ENCODE assay signal across 1 cellular context in the genomic region with DNA sequence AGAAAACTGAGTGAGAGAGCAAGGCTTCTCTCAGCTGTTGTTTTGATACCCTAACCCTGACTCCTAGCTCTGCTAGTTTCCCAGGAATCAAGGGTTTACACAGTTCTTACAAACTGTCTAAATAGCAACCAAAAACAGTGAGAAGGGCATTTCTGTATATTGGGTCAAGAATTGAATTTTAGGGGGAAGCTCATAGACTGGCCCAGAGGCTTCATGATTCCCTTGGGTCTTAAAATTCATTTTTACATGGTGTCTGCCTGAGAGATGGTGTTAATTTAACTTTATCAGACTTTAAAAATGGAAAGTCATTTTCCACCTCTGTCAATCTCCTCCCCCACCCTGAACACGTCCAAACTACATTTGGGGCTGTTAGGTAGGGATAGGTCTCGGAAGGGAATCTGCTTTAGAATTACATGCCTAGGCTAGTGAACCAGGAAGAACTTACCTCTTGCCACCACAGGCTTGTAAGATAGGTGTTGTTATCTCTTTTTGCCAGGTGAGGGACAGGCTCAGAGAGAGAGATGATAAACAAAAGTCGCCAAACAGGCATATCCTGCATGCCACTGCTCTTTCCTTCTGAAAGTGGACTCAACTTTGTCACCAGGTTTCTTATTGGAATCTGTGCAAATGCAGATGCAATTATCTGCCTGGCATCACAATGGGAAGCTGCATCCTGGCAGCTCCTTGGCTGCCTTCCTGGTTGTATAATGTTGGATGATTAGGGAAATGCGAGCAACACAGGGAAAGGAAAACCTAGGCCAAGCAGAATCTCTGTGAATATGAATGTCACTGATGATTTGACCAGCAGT.
TF ChIP-seq lines count a peak whose summit lies in the region.

No MANE protein-coding gene starts in this region.

TF ChIP-seq in HEK293, 187 proteins besides CTCF, POLR2A, EP300 and RAD21:
- TF ChIP-seq ZNF157 (tag by site-specific recombination; IDR thresholded peaks at IDR 0.05): no peak
- TF ChIP-seq, protein P1, sequence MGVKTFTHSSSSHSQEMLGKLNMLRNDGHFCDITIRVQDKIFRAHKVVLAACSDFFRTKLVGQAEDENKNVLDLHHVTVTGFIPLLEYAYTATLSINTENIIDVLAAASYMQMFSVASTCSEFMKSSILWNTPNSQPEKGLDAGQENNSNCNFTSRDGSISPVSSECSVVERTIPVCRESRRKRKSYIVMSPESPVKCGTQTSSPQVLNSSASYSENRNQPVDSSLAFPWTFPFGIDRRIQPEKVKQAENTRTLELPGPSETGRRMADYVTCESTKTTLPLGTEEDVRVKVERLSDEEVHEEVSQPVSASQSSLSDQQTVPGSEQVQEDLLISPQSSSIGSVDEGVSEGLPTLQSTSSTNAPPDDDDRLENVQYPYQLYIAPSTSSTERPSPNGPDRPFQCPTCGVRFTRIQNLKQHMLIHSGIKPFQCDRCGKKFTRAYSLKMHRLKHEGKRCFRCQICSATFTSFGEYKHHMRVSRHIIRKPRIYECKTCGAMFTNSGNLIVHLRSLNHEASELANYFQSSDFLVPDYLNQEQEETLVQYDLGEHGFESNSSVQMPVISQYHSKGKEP (tag by site-specific recombination; IDR thresholded peaks at IDR 0.05): 0 out of 2 replicates have a peak, but pooled peaks have one; percentile 14
